In genomic region chr12:53252349-53252916, GRCh38 we compare ENCODE assay signal across 8 cellular contexts. TPM values are rescaled to one million over a fixed set of nuclear protein-coding genes. Genes with fewer than 3 reads are reported as not detected.
DNase-seq lines count a peak whose midpoint lies in the region; ATAC-seq, FAIRE-seq and TF ChIP-seq lines count a peak whose summit lies in the region.

No MANE protein-coding gene starts in this region.

- H3K4me1 ChIP-seq in body of pancreas (peaks cover 33% of the 10 kb centered on the region), keratinocyte (ENCODE audit: control insufficient read depth, extremely low read depth, insufficient read depth, low read length) (peaks cover 20% of the 10 kb centered on the region), stomach smooth muscle (ENCODE audit: control insufficient read depth, insufficient read depth, low read length) (peaks cover 24% of the 10 kb centered on the region)

- H3K9me3 ChIP-seq in KOPT-K1 (ENCODE audit: insufficient read depth, low read length, poor library complexity, severe bottlenecking) (no peaks in the 10 kb centered on the region), body of pancreas (no peaks in the 10 kb centered on the region), keratinocyte (ENCODE audit: control insufficient read depth, low read depth, low read length) (no peaks in the 10 kb centered on the region), stomach smooth muscle (ENCODE audit: control insufficient read depth in 2 of 2, low read length in 2 of 2) (no peaks in the 10 kb centered on the region)

- peak overlapping the region; percentile 80 to 89 for H3K4me3 ChIP-seq in body of pancreas
- H3K4me3 ChIP-seq in keratinocyte (ENCODE audit: control insufficient read depth in 2 of 3, extremely low read depth in 1 of 3, insufficient read depth in 2 of 3, low read depth in 1 of 3, low read length in 3 of 3): peak overlapping the region; percentile 77 to 95 (median 90)
- H3K4me3 ChIP-seq in stomach smooth muscle (ENCODE audit: low read length in 2 of 2): peak overlapping the region; percentile 88 to 92

- peaks cover 17% of the 10 kb centered on the region for H3K79me2 ChIP-seq in keratinocyte (ENCODE audit: control insufficient read depth, insufficient read depth, low read length)

- no peaks in the 10 kb centered on the region for H4K20me1 ChIP-seq in keratinocyte (ENCODE audit: control insufficient read depth, extremely low read depth, insufficient read depth, low read length)

- peak overlapping the region; percentile 87 for H3K9ac ChIP-seq in keratinocyte (ENCODE audit: control insufficient read depth, extremely low read depth, insufficient read depth, low read length)
- peak overlapping the region; percentile 78 to 79 for H3K9ac ChIP-seq in stomach smooth muscle (ENCODE audit: low read length in 2 of 2)

- dilution Hi-C loops in keratinocyte (cut with MboI; ENCODE audit: extremely low pct_ligation_motif_present, low sequenced_read_pairs): no loop called here

- FAIRE-seq in keratinocyte (lab: Jason Lieb, UNC): no peak

- H3K36me3 ChIP-seq in KOPT-K1 (ENCODE audit: insufficient read depth, low read length) (peaks cover 27% of the 10 kb centered on the region), body of pancreas (replicated peaks in 1 of 2; ENCODE audit: insufficient read depth in 1 of 2, low read depth in 2 of 2) (no peaks in the 10 kb centered on the region), keratinocyte (ENCODE audit: control insufficient read depth in 2 of 2, extremely low read depth in 1 of 2, insufficient read depth in 2 of 2, low read length in 2 of 2) (peaks cover 9 to 17% of the 10 kb centered on the region in 2 experiments), stomach smooth muscle (ENCODE audit: control insufficient read depth in 2 of 2, insufficient read depth in 2 of 2, low read length in 2 of 2) (peaks cover 12 to 17% of the 10 kb centered on the region in 2 donors)

- ATAC-seq in body of pancreas: no peak

- WGBS in body of pancreas, 2 donors: 1 to 7% methylated on average over 13 to 19 of the region's 19 CpGs

- TF ChIP-seq CTCF in body of pancreas (IDR thresholded peaks at IDR 0.05) (no peak), keratinocyte (optimal IDR thresholded peaks at IDR 0.05 in 1 of 3, IDR thresholded peaks at IDR 0.05 in 1 of 3, conservative IDR thresholded peaks at IDR 0.05 in 1 of 3; ENCODE audit: extremely low read depth in 1 of 3, insufficient read depth in 2 of 3, low read length in 3 of 3) (no peak)

- H3K27ac ChIP-seq in KOPT-K1 (ENCODE audit: low read depth, low read length, poor library complexity, severe bottlenecking) (peak overlapping the region; percentile 75), body of pancreas (peak overlapping the region; percentile 80 to 93 (median 90)), keratinocyte (ENCODE audit: control insufficient read depth, insufficient read depth, low read length) (peak overlapping the region; percentile 53), stomach smooth muscle (ENCODE audit: low read length) (peak overlapping the region; percentile 73)

- DNase-seq in DMS53 treated with DMSO at 0.1 percent for 48 hours (lab: John Stamatoyannopoulos, UW; ENCODE audit: unreplicated experiment) (peak; percentile 17), body of pancreas (peak; percentile 25 to 40 (median 30)), keratinocyte (ENCODE audit: low read depth, low spot score) (no peak), HuH-7 (ENCODE audit: low spot score) (no peak), NCI-H226 (no peak), DMS114 treated with DMSO at 0.1 percent for 48 hours (lab: John Stamatoyannopoulos, UW; ENCODE audit: unreplicated experiment) (no peak)

- H3K9me1 ChIP-seq in keratinocyte (ENCODE audit: control insufficient read depth, extremely low read depth, insufficient read depth, low read length): no peaks in the 10 kb centered on the region

- TF ChIP-seq POLR2A in body of pancreas (IDR thresholded peaks at IDR 0.05): no peak

- H2AFZ ChIP-seq in keratinocyte (ENCODE audit: control insufficient read depth, low read length): peak overlapping the region; percentile 84

- H3K27me3 ChIP-seq in body of pancreas: no peaks in the 10 kb centered on the region
- H3K27me3 ChIP-seq in keratinocyte (ENCODE audit: control insufficient read depth, extremely low read depth, insufficient read depth, low read length): no peaks in the 10 kb centered on the region
- no peaks in the 10 kb centered on the region for H3K27me3 ChIP-seq in stomach smooth muscle (ENCODE audit: control insufficient read depth in 1 of 2, insufficient read depth in 2 of 2, low read length in 2 of 2)

- intact Hi-C loops in body of pancreas (cut with DNase I): loop anchor here (5.0 kb wide), 1 partner anchor 40 kb away; no protein-coding TSS in a partner anchor

- peak overlapping the region; percentile 78 for H3K4me2 ChIP-seq in keratinocyte (ENCODE audit: control insufficient read depth, extremely low read depth, insufficient read depth, low read depth, low read length)

RNA-seq across cellular contexts. Expression of gene ESPL1, which starts 15.7 kb away (rescaled TPM):
- not detected for total RNA-seq in body of pancreas
- polyA plus RNA-seq in keratinocyte: 0.80 to 3.7 TPM (median 3.7 TPM) in 3 replicates
- polyA plus RNA-seq in keratinocyte (2011; ENCODE audit: low read depth): 1.3 TPM
- 0.46 and 0.64 TPM in 2 replicates for polyA plus RNA-seq in keratinocyte (2011; cell fraction: cytosol; rRNA removed)
- 4.3 and 5.5 TPM in 2 replicates for polyA plus RNA-seq in keratinocyte (2011; cell fraction: nucleus; rRNA removed)
- 1.0 and 3.0 TPM in 2 replicates for polyA plus RNA-seq in keratinocyte (2012; ENCODE audit: low replicate concordance)
- polyA minus RNA-seq in keratinocyte: 1.5 to 9.7 TPM (median 5.8 TPM) in 3 replicates
- polyA minus RNA-seq in keratinocyte (2011; cell fraction: cytosol; rRNA and poly(A)+ RNA removed): 2.9 TPM
- polyA minus RNA-seq in keratinocyte (2011; cell fraction: nucleus; rRNA and poly(A)+ RNA removed): 2.1 and 2.9 TPM in 2 replicates

RNA-seq across cellular contexts. Expression of gene RARG, which starts 20.4 kb away (rescaled TPM):
- 10 to 100 TPM in 1 of 2 donors, 1 to 10 TPM in 1; 9.2 to 11.7 TPM for total RNA-seq in body of pancreas
- 26.4 to 31.5 TPM (median 30.9 TPM) in 3 replicates for polyA plus RNA-seq in keratinocyte
- polyA plus RNA-seq in keratinocyte (2011; ENCODE audit: low read depth): 43.6 TPM
- 26.0 and 36.6 TPM in 2 replicates for polyA plus RNA-seq in keratinocyte (2011; cell fraction: cytosol; rRNA removed)
- polyA plus RNA-seq in keratinocyte (2011; cell fraction: nucleus; rRNA removed): 31.8 and 38.9 TPM in 2 replicates
- polyA plus RNA-seq in keratinocyte (2012; ENCODE audit: low replicate concordance): 39.6 and 84.0 TPM in 2 replicates
- 48.5 to 64.1 TPM (median 57.6 TPM) in 3 replicates for polyA minus RNA-seq in keratinocyte
- polyA minus RNA-seq in keratinocyte (2011; cell fraction: cytosol; rRNA and poly(A)+ RNA removed): 42.2 TPM
- polyA minus RNA-seq in keratinocyte (2011; cell fraction: nucleus; rRNA and poly(A)+ RNA removed): 24.9 and 25.7 TPM in 2 replicates

RNA-seq across cellular contexts. Expression of gene PFDN5, which starts 42.9 kb away (rescaled TPM):
- 100 to 1,000 TPM; 337 to 403 TPM for total RNA-seq in body of pancreas
- 546 to 674 TPM (median 659 TPM) in 3 replicates for polyA plus RNA-seq in keratinocyte
- polyA plus RNA-seq in keratinocyte (2011; ENCODE audit: low read depth): 1,063 TPM
- polyA plus RNA-seq in keratinocyte (2011; cell fraction: cytosol; rRNA removed): 648 and 832 TPM in 2 replicates
- 474 and 508 TPM in 2 replicates for polyA plus RNA-seq in keratinocyte (2011; cell fraction: nucleus; rRNA removed)
- 440 and 574 TPM in 2 replicates for polyA plus RNA-seq in keratinocyte (2012; ENCODE audit: low replicate concordance)
- polyA minus RNA-seq in keratinocyte: 84.4 to 171 TPM (median 143 TPM) in 3 replicates
- polyA minus RNA-seq in keratinocyte (2011; cell fraction: cytosol; rRNA and poly(A)+ RNA removed): 74.6 TPM
- 34.1 and 57.4 TPM in 2 replicates for polyA minus RNA-seq in keratinocyte (2011; cell fraction: nucleus; rRNA and poly(A)+ RNA removed)

RNA-seq across cellular contexts. Expression of gene ITGB7, which starts 45.4 kb away (rescaled TPM):
- 1 to 10 TPM; 2.3 to 4.9 TPM for total RNA-seq in body of pancreas
- 0.58 to 2.4 TPM (median 0.83 TPM) in 3 replicates for polyA plus RNA-seq in keratinocyte
- 4.2 TPM for polyA plus RNA-seq in keratinocyte (2011; ENCODE audit: low read depth)
- 0.19 and 0.21 TPM in 2 replicates for polyA plus RNA-seq in keratinocyte (2011; cell fraction: cytosol; rRNA removed)
- polyA plus RNA-seq in keratinocyte (2011; cell fraction: nucleus; rRNA removed): 7.8 and 8.3 TPM in 2 replicates
- 0.76 and 8.4 TPM in 2 replicates for polyA plus RNA-seq in keratinocyte (2012; ENCODE audit: low replicate concordance)
- 3.5 to 9.8 TPM (median 4.8 TPM) in 3 replicates for polyA minus RNA-seq in keratinocyte
- not detected for polyA minus RNA-seq in keratinocyte (2011; cell fraction: cytosol; rRNA and poly(A)+ RNA removed)
- 3.8 and 4.5 TPM in 2 replicates for polyA minus RNA-seq in keratinocyte (2011; cell fraction: nucleus; rRNA and poly(A)+ RNA removed)

RNA-seq across cellular contexts. Expression of gene MYG1, which starts 47.1 kb away (rescaled TPM):
- 10 to 100 TPM; 25.4 to 25.7 TPM for total RNA-seq in body of pancreas
- polyA plus RNA-seq in keratinocyte: 24.2 to 31.9 TPM (median 27.2 TPM) in 3 replicates
- 10.4 TPM for polyA plus RNA-seq in keratinocyte (2011; ENCODE audit: low read depth)
- 17.9 and 28.8 TPM in 2 replicates for polyA plus RNA-seq in keratinocyte (2011; cell fraction: cytosol; rRNA removed)
- polyA plus RNA-seq in keratinocyte (2011; cell fraction: nucleus; rRNA removed): 19.1 and 21.5 TPM in 2 replicates
- 33.5 and 42.7 TPM in 2 replicates for polyA plus RNA-seq in keratinocyte (2012; ENCODE audit: low replicate concordance)
- 22.6 to 29.3 TPM (median 26.2 TPM) in 3 replicates for polyA minus RNA-seq in keratinocyte
- polyA minus RNA-seq in keratinocyte (2011; cell fraction: cytosol; rRNA and poly(A)+ RNA removed): 46.0 TPM
- 6.4 and 6.6 TPM in 2 replicates for polyA minus RNA-seq in keratinocyte (2011; cell fraction: nucleus; rRNA and poly(A)+ RNA removed)

Comparison
In these comparisons a context has a peak if more than half of its experiments do, and no peak if none do; other contexts are left out.
1. DNase-seq: peak in DMS53 treated with DMSO at 0.1 percent for 48 hours (single experiment) and body of pancreas (4 of 4); none in keratinocyte (single experiment), HuH-7 (single experiment), NCI-H226 (single experiment) and DMS114 treated with DMSO at 0.1 percent for 48 hours (single experiment).
2. Peak in every context shown above with its lines, with median percentiles within 50 percentile points of each other: H3K27ac ChIP-seq and H3K4me3 ChIP-seq.